In genomic region chr10:121823993-121824463, GRCh38 we compare ENCODE assay signal across 8 cellular contexts.
DNase-seq lines count a peak whose midpoint lies in the region; ATAC-seq and TF ChIP-seq lines count a peak whose summit lies in the region.

No MANE protein-coding gene starts in this region.

- H3K4me1 ChIP-seq in fibroblast of lung (ENCODE audit: control insufficient read depth, extremely low read depth, insufficient read depth, low read length) (no peaks in the 10 kb centered on the region), parathyroid adenoma (peaks cover 6% of the 10 kb centered on the region)

- no peaks in the 10 kb centered on the region for H3K36me3 ChIP-seq in fibroblast of lung (ENCODE audit: control insufficient read depth, insufficient read depth, low read length)
- H3K36me3 ChIP-seq in parathyroid adenoma (ENCODE audit: control insufficient read depth, insufficient read depth, low read length): no peaks in the 10 kb centered on the region

- H3K4me2 ChIP-seq in fibroblast of lung (ENCODE audit: extremely low read depth, insufficient read depth, low read length): no peak overlapping the region
- no peak overlapping the region for H3K4me2 ChIP-seq in parathyroid adenoma (ENCODE audit: low read length)

- H3K27ac ChIP-seq in fibroblast of lung (ENCODE audit: insufficient read depth, low read length) (no peak overlapping the region), parathyroid adenoma (no peak overlapping the region)

- H3K27me3 ChIP-seq in fibroblast of lung (ENCODE audit: control insufficient read depth, insufficient read depth, low read length) (no peaks in the 10 kb centered on the region), parathyroid adenoma (ENCODE audit: control insufficient read depth, insufficient read depth, low read length) (no peaks in the 10 kb centered on the region)

- ATAC-seq in HG03095 (IDR thresholded peaks at IDR 0.05; ENCODE audit: unreplicated experiment) (peak; percentile 52), GM18873 (IDR thresholded peaks at IDR 0.05; ENCODE audit: low FRiP score, unreplicated experiment) (no peak)

- H2AFZ ChIP-seq in fibroblast of lung (ENCODE audit: low read length) (peak overlapping the region; percentile 55), parathyroid adenoma (peak overlapping the region; percentile 60)

- TF ChIP-seq CTCF in fibroblast of lung (conservative IDR thresholded peaks at IDR 0.05 in 1 of 2, IDR thresholded peaks at IDR 0.05 in 1 of 2; ENCODE audit: low read depth in 1 of 2, low read length in 2 of 2): peak; percentile 60 to 77
- peak; percentile 66 for TF ChIP-seq CTCF in parathyroid adenoma (IDR thresholded peaks at IDR 0.05)

- no peaks in the 10 kb centered on the region for H3K9me3 ChIP-seq in fibroblast of lung (ENCODE audit: control insufficient read depth, insufficient read depth, low read depth, low read length)
- H3K9me3 ChIP-seq in parathyroid adenoma (ENCODE audit: control insufficient read depth, low read length): no peaks in the 10 kb centered on the region

- no peaks in the 10 kb centered on the region for H4K20me1 ChIP-seq in fibroblast of lung (ENCODE audit: control insufficient read depth, extremely low read depth, insufficient read depth, low read length)

- DNase-seq in NCI-H2196 (lab: John Stamatoyannopoulos, UW; ENCODE audit: unreplicated experiment): peak; percentile 16
- no peak for DNase-seq in NCI-H2196 treated with DMSO at 0.1 percent for 48 hours (lab: John Stamatoyannopoulos, UW; ENCODE audit: unreplicated experiment)
- DNase-seq in SHP77 (lab: John Stamatoyannopoulos, UW): peak; percentile 20 to 43
- DNase-seq in fibroblast of lung (ENCODE audit: low read depth in 2 of 2): peak; percentile 35 to 61
- no peak for DNase-seq in NCI-H1105 (lab: John Stamatoyannopoulos, UW)

- H3K9ac ChIP-seq in fibroblast of lung (ENCODE audit: insufficient read depth, low read length) (no peak overlapping the region), parathyroid adenoma (no peak overlapping the region)

- no peak overlapping the region for H3K4me3 ChIP-seq in fibroblast of lung (replicated peaks in 1 of 4; ENCODE audit: control extremely low read depth in 1 of 4, insufficient read depth in 1 of 4, low read depth in 3 of 4, low read length in 4 of 4)
- no peak overlapping the region for H3K4me3 ChIP-seq in parathyroid adenoma (ENCODE audit: low read depth, low read length)

- H3K79me2 ChIP-seq in fibroblast of lung (ENCODE audit: control insufficient read depth, insufficient read depth, low read length): no peaks in the 10 kb centered on the region
- H3K79me2 ChIP-seq in parathyroid adenoma: no peaks in the 10 kb centered on the region

Comparison
In these comparisons a context has a peak if more than half of its experiments do, and no peak if none do; other contexts are left out.
1. DNase-seq: peak in NCI-H2196 (single experiment), SHP77 (2 of 2) and fibroblast of lung (2 of 2); none in NCI-H2196 treated with DMSO at 0.1 percent for 48 hours (single experiment) and NCI-H1105 (single experiment).